Comparison of ENCODE assay signal across 1 cellular context in genomic region chr19:2326699-2327360, GRCh38.
TF ChIP-seq lines count a peak whose summit lies in the region.

No MANE protein-coding gene starts in this region.

TF ChIP-seq in GM12878, 131 proteins besides CTCF, POLR2A, EP300 and RAD21:
- TF ChIP-seq TBL1XR1 (IDR thresholded peaks at IDR 0.05; ENCODE audit: low read depth, low read length) = no peak
- TF ChIP-seq CEBPB (IDR thresholded peaks at IDR 0.05; ENCODE audit: borderline replicate concordance in 1 of 2, low read depth in 2 of 2, low read length in 2 of 2) = no peak
- TF ChIP-seq SPI1 (IDR thresholded peaks at IDR 0.05; ENCODE audit: borderline replicate concordance, insufficient read depth, low read depth, low read length) = no peak
- TF ChIP-seq NFYA (IDR thresholded peaks at IDR 0.05; ENCODE audit: borderline replicate concordance, low read depth, low read length) = no peak
- 0 out of 2 replicates have a peak, but pooled peaks have one; percentile 3 for TF ChIP-seq SMAD5 (IDR thresholded peaks at IDR 0.05; ENCODE audit: low read depth)
- TF ChIP-seq, protein P1, sequence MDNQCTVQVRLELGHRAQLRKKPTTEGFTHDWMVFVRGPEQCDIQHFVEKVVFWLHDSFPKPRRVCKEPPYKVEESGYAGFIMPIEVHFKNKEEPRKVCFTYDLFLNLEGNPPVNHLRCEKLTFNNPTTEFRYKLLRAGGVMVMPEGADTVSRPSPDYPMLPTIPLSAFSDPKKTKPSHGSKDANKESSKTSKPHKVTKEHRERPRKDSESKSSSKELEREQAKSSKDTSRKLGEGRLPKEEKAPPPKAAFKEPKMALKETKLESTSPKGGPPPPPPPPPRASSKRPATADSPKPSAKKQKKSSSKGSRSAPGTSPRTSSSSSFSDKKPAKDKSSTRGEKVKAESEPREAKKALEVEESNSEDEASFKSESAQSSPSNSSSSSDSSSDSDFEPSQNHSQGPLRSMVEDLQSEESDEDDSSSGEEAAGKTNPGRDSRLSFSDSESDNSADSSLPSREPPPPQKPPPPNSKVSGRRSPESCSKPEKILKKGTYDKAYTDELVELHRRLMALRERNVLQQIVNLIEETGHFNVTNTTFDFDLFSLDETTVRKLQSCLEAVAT (IDR thresholded peaks at IDR 0.05) = 0 out of 2 replicates have a peak, but pooled peaks have one; percentile 13
- no peak for TF ChIP-seq SRF (IDR thresholded peaks at IDR 0.05; ENCODE audit: low read depth in 2 of 2, low read length in 2 of 2)
